In genomic region chr5:119410448-119411170, GRCh38 we compare ENCODE assay signal across 12 cellular contexts. TPM values are rescaled to one million over a fixed set of nuclear protein-coding genes. Genes with fewer than 3 reads are reported as not detected.
DNase-seq lines count a peak whose midpoint lies in the region; ATAC-seq and TF ChIP-seq lines count a peak whose summit lies in the region.
"Had no signal": no experiment of that assay in that cellular context is flagged by ENCODE, and none has a peak within 500 bp of the region (broad histone marks: within the 10 kb centered on the region; RNA-seq: fewer than 3 reads in every experiment).

No MANE protein-coding gene starts in this region.

- H3K9me3 ChIP-seq in endodermal cell (ENCODE audit: control insufficient read depth, low read length) = peaks cover 7% of the 10 kb centered on the region
- H3K9me3 ChIP-seq: BE2C had no signal

- H3K27me3 Mint-ChIP-seq in endodermal cell (ENCODE audit: insufficient read depth) = no peaks in the 10 kb centered on the region
- H3K27me3 Mint-ChIP-seq in activated CD8-positive, alpha-beta memory T cell treated with anti-CD3 and anti-CD28 coated beads, Interleukin-2, amount 10 ng/mL, durations not matched to agents 7 days and 5 days = peaks cover 5% of the 10 kb centered on the region

- no peaks in the 10 kb centered on the region for H3K27me3 ChIP-seq in endodermal cell (ENCODE audit: control insufficient read depth, insufficient read depth, low read length, poor library complexity, severe bottlenecking)
- H3K27me3 ChIP-seq: BE2C had no signal

- peaks cover 4% of the 10 kb centered on the region for H3K36me3 Mint-ChIP-seq in endodermal cell (ENCODE audit: low read depth)
- no peaks in the 10 kb centered on the region for H3K36me3 Mint-ChIP-seq in activated CD8-positive, alpha-beta memory T cell treated with anti-CD3 and anti-CD28 coated beads, Interleukin-2, amount 10 ng/mL, durations not matched to agents 7 days and 5 days

- peak overlapping the region; percentile 83 for H3K27ac Mint-ChIP-seq in endodermal cell
- no peak overlapping the region for H3K27ac Mint-ChIP-seq in activated CD8-positive, alpha-beta memory T cell treated with anti-CD3 and anti-CD28 coated beads, Interleukin-2, amount 10 ng/mL, durations not matched to agents 7 days and 5 days

- H3K9ac ChIP-seq in endodermal cell (ENCODE audit: extremely low read depth, low read length, poor library complexity, severe bottlenecking) = no peak overlapping the region

- peaks cover 32% of the 10 kb centered on the region for H3K4me1 Mint-ChIP-seq in endodermal cell
- peaks cover 31% of the 10 kb centered on the region for H3K4me1 Mint-ChIP-seq in activated CD8-positive, alpha-beta memory T cell treated with anti-CD3 and anti-CD28 coated beads, Interleukin-2, amount 10 ng/mL, durations not matched to agents 7 days and 5 days

- peaks cover 16% of the 10 kb centered on the region for H3K4me1 ChIP-seq in endodermal cell (ENCODE audit: control insufficient read depth, insufficient read depth, low read length)
- H3K4me1 ChIP-seq: BE2C had no signal

- no peak overlapping the region for H3K27ac ChIP-seq in endodermal cell (ENCODE audit: low read depth, low read length)

- CTCF ChIA-PET in activated CD8-positive, alpha-beta memory T cell treated with anti-CD3 and anti-CD28 coated beads, Interleukin-2, amount 10 ng/mL, durations not matched to agents 7 days and 5 days (lab: Charles Lee) = interaction anchor here (0.7 to 6.4 kb wide), 23 partner anchors 10 to 428 kb away, joined by 3 to 112 read pairs (median 7); partner anchors contain the start of genes DMXL1, DTWD2 and HSD17B4

- peak; percentile 36 for ATAC-seq in GM18907 (IDR thresholded peaks at IDR 0.05; ENCODE audit: unreplicated experiment)
- ATAC-seq in HG03039 (IDR thresholded peaks at IDR 0.05; ENCODE audit: unreplicated experiment) = peak; percentile 59
- ATAC-seq in GM21381 (IDR thresholded peaks at IDR 0.05; ENCODE audit: unreplicated experiment) = no peak
- ATAC-seq in activated CD8-positive, alpha-beta memory T cell treated with anti-CD3 and anti-CD28 coated beads, Interleukin-2, amount 10 ng/mL, durations not matched to agents 7 days and 5 days = no peak

- H3K4me3 Mint-ChIP-seq in endodermal cell = peak overlapping the region; percentile 9
- no peak overlapping the region for H3K4me3 Mint-ChIP-seq in activated CD8-positive, alpha-beta memory T cell treated with anti-CD3 and anti-CD28 coated beads, Interleukin-2, amount 10 ng/mL, durations not matched to agents 7 days and 5 days

- WGBS in endodermal cell (ENCODE audit: insufficient coverage in 1 of 2, insufficient read length in 1 of 2), 2 experiments = 79 to 86% methylated on average over 3 to 4 of the region's 4 CpGs

- TF ChIP-seq CTCF in endodermal cell (conservative IDR thresholded peaks at IDR 0.05) = no peak

- H3K4me3 ChIP-seq in endodermal cell (ENCODE audit: low read length) = peak overlapping the region; percentile 78

- DNase-seq in AG08395 (ENCODE audit: low spot score) = peak; percentile 12
- DNase-seq in endodermal cell = no peak
- no peak for DNase-seq in NCI-H2081 (lab: John Stamatoyannopoulos, UW)
- no peak for DNase-seq in NCI-H226
- DNase-seq in activated CD8-positive, alpha-beta memory T cell treated with anti-CD3 and anti-CD28 coated beads, Interleukin-2, amount 10 ng/mL, durations not matched to agents 7 days and 5 days = no peak
- DNase-seq: activated CD4-positive, alpha-beta T cell treated with anti-CD3 and anti-CD28 coated beads, Interleukin-2, amount 50 U/mL, for 1 hour; BE2C; NCI-H526; small intestine had no signal

- peaks cover 15% of the 10 kb centered on the region for H3K9me3 Mint-ChIP-seq in endodermal cell
- no peaks in the 10 kb centered on the region for H3K9me3 Mint-ChIP-seq in activated CD8-positive, alpha-beta memory T cell treated with anti-CD3 and anti-CD28 coated beads, Interleukin-2, amount 10 ng/mL, durations not matched to agents 7 days and 5 days (ENCODE audit: low read depth)

- no peaks in the 10 kb centered on the region for H3K36me3 ChIP-seq in endodermal cell (ENCODE audit: control insufficient read depth, insufficient read depth, low read length)
- H3K36me3 ChIP-seq: BE2C had no signal

RNA-seq across cellular contexts. Expression of gene HSD17B4, which starts 41.7 kb away (rescaled TPM):
- 100 to 1,000 TPM; 453 to 480 TPM for total RNA-seq in endodermal cell
- polyA plus RNA-seq in endodermal cell (2013, experiment 1 of 2) = 154 TPM
- polyA plus RNA-seq in endodermal cell (2013, experiment 2 of 2) = 158 TPM
- 10 to 100 TPM; 62.0 to 88.0 TPM for total RNA-seq in activated CD8-positive, alpha-beta memory T cell treated with anti-CD3 and anti-CD28 coated beads, Interleukin-2, amount 10 ng/mL, durations not matched to agents 7 days and 5 days

RNA-seq across cellular contexts. Expression of gene TNFAIP8, which starts 54.8 kb away (rescaled TPM):
- total RNA-seq in endodermal cell = 10 to 100 TPM; 29.6 to 39.5 TPM
- 16.1 TPM for polyA plus RNA-seq in endodermal cell (2013, experiment 1 of 2)
- 14.5 TPM for polyA plus RNA-seq in endodermal cell (2013, experiment 2 of 2)
- 100 to 1,000 TPM; 106 to 109 TPM for total RNA-seq in activated CD8-positive, alpha-beta memory T cell treated with anti-CD3 and anti-CD28 coated beads, Interleukin-2, amount 10 ng/mL, durations not matched to agents 7 days and 5 days

Comparison
In these comparisons a context has a peak if more than half of its experiments do, and no peak if none do; other contexts are left out.
1. ATAC-seq: peak in GM18907 (single experiment) and HG03039 (single experiment); none in GM21381 (single experiment) and activated CD8-positive, alpha-beta memory T cell treated with anti-CD3 and anti-CD28 coated beads, Interleukin-2, amount 10 ng/mL, durations not matched to agents 7 days and 5 days (single experiment).
2. RNA of gene HSD17B4, which starts 41.7 kb away (total RNA-seq): 453 to 480 TPM in endodermal cell; 62.0 to 88.0 TPM in activated CD8-positive, alpha-beta memory T cell treated with anti-CD3 and anti-CD28 coated beads, Interleukin-2, amount 10 ng/mL, durations not matched to agents 7 days and 5 days; every median in the first group is over 4 times any median in the second.